In genomic region chr19:49801401-49801888, GRCh38 we compare ENCODE assay signal across 13 cellular contexts. TPM values are rescaled to one million over a fixed set of nuclear protein-coding genes. Genes with fewer than 3 reads are reported as not detected.
A peak's percentile ranks its signal among the peaks of the same experiment; 100 is the strongest.
DNase-seq lines count a peak whose midpoint lies in the region; ATAC-seq and TF ChIP-seq lines count a peak whose summit lies in the region.
"Had no signal": no experiment of that assay in that cellular context is flagged by ENCODE, and none has a peak within 500 bp of the region (broad histone marks: within the 10 kb centered on the region; RNA-seq: fewer than 3 reads in every experiment).

No MANE protein-coding gene starts in this region.

- H3K4me1 Mint-ChIP-seq in endothelial cell (ENCODE audit: unreplicated experiment): peaks cover 10% of the 10 kb centered on the region
- H3K4me1 Mint-ChIP-seq: activated naive CD8-positive, alpha-beta T cell treated with anti-CD3 and anti-CD28 coated beads, Interleukin-2, amount 50 U/mL, for 24 hours had no signal

- H3K27me3 Mint-ChIP-seq in endothelial cell (ENCODE audit: unreplicated experiment): peaks cover 22% of the 10 kb centered on the region
- H3K27me3 Mint-ChIP-seq: activated CD8-positive, alpha-beta memory T cell treated with anti-CD3 and anti-CD28 coated beads, Interleukin-2, amount 10 ng/mL, durations not matched to agents 7 days and 5 days; activated naive CD8-positive, alpha-beta T cell treated with anti-CD3 and anti-CD28 coated beads, Interleukin-2, amount 50 U/mL, for 24 hours; naive thymus-derived CD8-positive, alpha-beta T cell had no signal

- no peak overlapping the region for H4K5ac ChIP-seq in mesendoderm (ENCODE audit: low read length)

- no peak overlapping the region for H2BK120ac ChIP-seq in mesendoderm (ENCODE audit: low read depth, low read length)

- no peak overlapping the region for H2BK5ac ChIP-seq in mesendoderm (ENCODE audit: low read length)

- H3K4ac ChIP-seq in mesendoderm (ENCODE audit: low read depth, low read length): no peak overlapping the region

- H3K9me3 Mint-ChIP-seq in endothelial cell (ENCODE audit: unreplicated experiment): no peaks in the 10 kb centered on the region
- H3K9me3 Mint-ChIP-seq: activated naive CD8-positive, alpha-beta T cell treated with anti-CD3 and anti-CD28 coated beads, Interleukin-2, amount 50 U/mL, for 24 hours; immature natural killer cell; naive thymus-derived CD8-positive, alpha-beta T cell had no signal

- no peak overlapping the region for H3K18ac ChIP-seq in mesendoderm (ENCODE audit: low read length)

- H3K4me1 ChIP-seq in RWPE2 (ENCODE audit: insufficient read depth, poor library complexity, severe bottlenecking): no peaks in the 10 kb centered on the region
- H3K4me1 ChIP-seq in mesendoderm (ENCODE audit: control insufficient read depth, low read depth, low read length): no peaks in the 10 kb centered on the region
- no peaks in the 10 kb centered on the region for H3K4me1 ChIP-seq in upper lobe of right lung

- peak overlapping the region; percentile 74 for H3K9ac ChIP-seq in mesendoderm (ENCODE audit: low read length)

- H2BK15ac ChIP-seq in mesendoderm (replicated peaks; ENCODE audit: low read depth): no peak overlapping the region

- WGBS in mesendoderm (ENCODE audit: extremely low coverage, insufficient coverage, low lambda C conversion rate): no CpG with 5 or more reads among the region's 32 CpGs

- ATAC-seq in RWPE2 (ENCODE audit: low read depth): no peak
- ATAC-seq in upper lobe of right lung: no peak
- ATAC-seq in GM18519 (IDR thresholded peaks at IDR 0.05; ENCODE audit: low FRiP score, unreplicated experiment): no peak
- ATAC-seq: activated CD8-positive, alpha-beta memory T cell treated with anti-CD3 and anti-CD28 coated beads, Interleukin-2, amount 10 ng/mL, durations not matched to agents 7 days and 5 days; activated naive CD8-positive, alpha-beta T cell treated with anti-CD3 and anti-CD28 coated beads, Interleukin-2, amount 50 U/mL, for 24 hours; naive thymus-derived CD8-positive, alpha-beta T cell had no signal

- H3K23ac ChIP-seq in mesendoderm (ENCODE audit: low read length): no peak overlapping the region

- H3K56ac ChIP-seq in mesendoderm (ENCODE audit: low read length): no peak overlapping the region

- H4K8ac ChIP-seq in mesendoderm (ENCODE audit: low read depth, low read length): no peak overlapping the region

- no peaks in the 10 kb centered on the region for H3K79me1 ChIP-seq in mesendoderm (ENCODE audit: low read length)

- H3K4me3 ChIP-seq in RWPE2 (ENCODE audit: severe bottlenecking): no peak overlapping the region
- no peak overlapping the region for H3K4me3 ChIP-seq in mesendoderm (ENCODE audit: low read length)
- peak overlapping the region; percentile 10 for H3K4me3 ChIP-seq in upper lobe of right lung

- no peak overlapping the region for H2AK5ac ChIP-seq in mesendoderm (ENCODE audit: low read length)

- TF ChIP-seq CTCF in RWPE2 (IDR thresholded peaks at IDR 0.05; ENCODE audit: poor library complexity, severe bottlenecking): no peak
- TF ChIP-seq CTCF in endothelial cell (IDR thresholded peaks at IDR 0.05; ENCODE audit: unreplicated experiment): no peak
- no peak for TF ChIP-seq CTCF in upper lobe of right lung (IDR thresholded peaks at IDR 0.05)

- intact Hi-C loops in upper lobe of right lung (cut with DNase I): no loop called here

- no peaks in the 10 kb centered on the region for H3K79me2 ChIP-seq in mesendoderm (ENCODE audit: control insufficient read depth, insufficient read depth, low read length)

- no peak overlapping the region for H3K4me2 ChIP-seq in mesendoderm (ENCODE audit: low read length)

- H3K27ac Mint-ChIP-seq in endothelial cell (ENCODE audit: unreplicated experiment): peak overlapping the region; percentile 24
- H3K27ac Mint-ChIP-seq: activated CD8-positive, alpha-beta memory T cell treated with anti-CD3 and anti-CD28 coated beads, Interleukin-2, amount 10 ng/mL, durations not matched to agents 7 days and 5 days; activated naive CD8-positive, alpha-beta T cell treated with anti-CD3 and anti-CD28 coated beads, Interleukin-2, amount 50 U/mL, for 24 hours had no signal

- H3K27ac ChIP-seq in RWPE2 (ENCODE audit: poor library complexity, severe bottlenecking) (no peak overlapping the region), mesendoderm (ENCODE audit: low read depth, low read length) (no peak overlapping the region), upper lobe of right lung (no peak overlapping the region)

- no peak overlapping the region for H3K4me3 Mint-ChIP-seq in endothelial cell (ENCODE audit: unreplicated experiment)
- H3K4me3 Mint-ChIP-seq: activated CD8-positive, alpha-beta memory T cell treated with anti-CD3 and anti-CD28 coated beads, Interleukin-2, amount 10 ng/mL, durations not matched to agents 7 days and 5 days; activated naive CD8-positive, alpha-beta T cell treated with anti-CD3 and anti-CD28 coated beads, Interleukin-2, amount 50 U/mL, for 24 hours; immature natural killer cell; naive thymus-derived CD8-positive, alpha-beta T cell had no signal

- H3K36me3 ChIP-seq in RWPE2 (ENCODE audit: low read depth) (peaks cover 66% of the 10 kb centered on the region), mesendoderm (ENCODE audit: control insufficient read depth, insufficient read depth, low read length) (peaks cover 11% of the 10 kb centered on the region), upper lobe of right lung (peaks cover 67% of the 10 kb centered on the region)

- no peaks in the 10 kb centered on the region for H3K9me3 ChIP-seq in RWPE2 (ENCODE audit: severe bottlenecking)
- no peaks in the 10 kb centered on the region for H3K9me3 ChIP-seq in upper lobe of right lung

- DNase-seq in RWPE2 (ENCODE audit: low spot score): peak; percentile 58
- no peak for DNase-seq in endothelial cell (ENCODE audit: low spot score)
- DNase-seq in mesendoderm: no peak
- no peak for DNase-seq in upper lobe of right lung
- DNase-seq in iPS-NIHi7 (ENCODE audit: extremely low spot score): no peak
- DNase-seq in cerebellar cortex (ENCODE audit: low spot score): no peak
- DNase-seq: activated CD8-positive, alpha-beta memory T cell treated with anti-CD3 and anti-CD28 coated beads, Interleukin-2, amount 10 ng/mL, durations not matched to agents 7 days and 5 days; activated naive CD8-positive, alpha-beta T cell treated with anti-CD3 and anti-CD28 coated beads, Interleukin-2, amount 50 U/mL, for 24 hours; immature natural killer cell; naive thymus-derived CD8-positive, alpha-beta T cell; stimulated activated CD8-positive, alpha-beta memory T cell treated with anti-CD3 and anti-CD28 coated beads, Interleukin-4, amount 100 ng/mL, for 48 hours had no signal

- no peaks in the 10 kb centered on the region for H3K27me3 ChIP-seq in RWPE2 (ENCODE audit: insufficient read depth, poor library complexity, severe bottlenecking)
- H3K27me3 ChIP-seq in mesendoderm (ENCODE audit: insufficient read depth, low read length, poor library complexity): no peaks in the 10 kb centered on the region
- no peaks in the 10 kb centered on the region for H3K27me3 ChIP-seq in upper lobe of right lung

- peaks cover 32% of the 10 kb centered on the region for H3K36me3 Mint-ChIP-seq in endothelial cell (ENCODE audit: low read depth, unreplicated experiment)

RNA-seq across cellular contexts. Expression of gene FUZ, which starts 11.6 kb away (rescaled TPM):
- 15.6 TPM for total RNA-seq in endothelial cell (ENCODE audit: unreplicated experiment)
- polyA plus RNA-seq in mesendoderm (2013, experiment 1 of 2): 11.5 TPM
- 11.6 TPM for polyA plus RNA-seq in mesendoderm (2013, experiment 2 of 2)
- total RNA-seq in upper lobe of right lung: 20.1 TPM

RNA-seq across cellular contexts. Expression of gene MED25, which starts 16.6 kb away (rescaled TPM):
- total RNA-seq in endothelial cell (ENCODE audit: unreplicated experiment): 117 TPM
- 42.3 TPM for polyA plus RNA-seq in mesendoderm (2013, experiment 1 of 2)
- polyA plus RNA-seq in mesendoderm (2013, experiment 2 of 2): 43.2 TPM
- 45.9 TPM for total RNA-seq in upper lobe of right lung

RNA-seq across cellular contexts. Expression of gene AP2A1, which starts 34.6 kb away (rescaled TPM):
- total RNA-seq in endothelial cell (ENCODE audit: unreplicated experiment) (191 TPM), upper lobe of right lung (61.2 TPM)
- 53.3 TPM for polyA plus RNA-seq in mesendoderm (2013, experiment 1 of 2)
- 51.9 TPM for polyA plus RNA-seq in mesendoderm (2013, experiment 2 of 2)

RNA-seq across cellular contexts. Expression of gene TSKS, which starts 38.3 kb away (rescaled TPM):
- not detected for total RNA-seq in endothelial cell (ENCODE audit: unreplicated experiment)
- polyA plus RNA-seq in mesendoderm (2013, experiment 1 of 2): 0.08 TPM
- 0.07 TPM for polyA plus RNA-seq in mesendoderm (2013, experiment 2 of 2)
- 0.43 TPM for total RNA-seq in upper lobe of right lung
- total RNA-seq: LHCN-M2 had no signal

RNA-seq across cellular contexts. Expression of gene PTOV1, which starts 49.5 kb away (rescaled TPM):
- total RNA-seq in endothelial cell (ENCODE audit: unreplicated experiment) (231 TPM), upper lobe of right lung (104 TPM)
- 156 TPM for polyA plus RNA-seq in mesendoderm (2013, experiment 1 of 2)
- polyA plus RNA-seq in mesendoderm (2013, experiment 2 of 2): 150 TPM
